8 cellular contexts compared by ENCODE assay signal in genomic region chr1:27300341-27301051, GRCh38. TPM values are rescaled to one million over a fixed set of nuclear protein-coding genes. Genes with fewer than 3 reads are reported as not detected.
A peak's percentile ranks its signal among the peaks of the same experiment; 100 is the strongest.
DNase-seq lines count a peak whose midpoint lies in the region; ATAC-seq and TF ChIP-seq lines count a peak whose summit lies in the region.

No MANE protein-coding gene starts in this region.

- peak; percentile 99 for TF ChIP-seq CTCF in chondrocyte (IDR thresholded peaks at IDR 0.05)

- peaks cover 0 to 8% (median 3%) of the 10 kb centered on the region in 4 donors for H3K4me1 Mint-ChIP-seq in CD4-positive, CD25-positive, alpha-beta regulatory T cell
- peaks cover 45% of the 10 kb centered on the region for H3K4me1 Mint-ChIP-seq in chondrocyte (ENCODE audit: low read depth)

- no peaks in the 10 kb centered on the region for H3K9me3 Mint-ChIP-seq in CD4-positive, CD25-positive, alpha-beta regulatory T cell
- no peaks in the 10 kb centered on the region for H3K9me3 Mint-ChIP-seq in chondrocyte (ENCODE audit: low read depth)

- H3K27ac Mint-ChIP-seq in CD4-positive, CD25-positive, alpha-beta regulatory T cell = no peak overlapping the region
- peak overlapping the region; percentile 93 for H3K27ac Mint-ChIP-seq in chondrocyte (ENCODE audit: unreplicated experiment)

- no peaks in the 10 kb centered on the region for H3K9me3 ChIP-seq in CD4-positive, CD25-positive, alpha-beta regulatory T cell (ENCODE audit: control insufficient read depth in 2 of 2, low read length in 2 of 2)

- no peak overlapping the region for H3K4me3 ChIP-seq in CD4-positive, CD25-positive, alpha-beta regulatory T cell (ENCODE audit: low read depth, low read length)

- H3K27ac ChIP-seq in CD4-positive, CD25-positive, alpha-beta regulatory T cell (ENCODE audit: insufficient read depth, low read length, poor library complexity, severe bottlenecking) = no peak overlapping the region

- H3K4me1 ChIP-seq in CD4-positive, CD25-positive, alpha-beta regulatory T cell (ENCODE audit: control insufficient read depth, insufficient read depth, low read length, poor library complexity, severe bottlenecking) = no peaks in the 10 kb centered on the region

- H3K36me3 ChIP-seq in CD4-positive, CD25-positive, alpha-beta regulatory T cell (ENCODE audit: control insufficient read depth, insufficient read depth, low read length) = peaks cover 75% of the 10 kb centered on the region

- H3K4me3 Mint-ChIP-seq in CD4-positive, CD25-positive, alpha-beta regulatory T cell = no peak overlapping the region
- H3K4me3 Mint-ChIP-seq in chondrocyte (ENCODE audit: unreplicated experiment) = no peak overlapping the region

- no peaks in the 10 kb centered on the region for H3K27me3 ChIP-seq in CD4-positive, CD25-positive, alpha-beta regulatory T cell (ENCODE audit: control insufficient read depth, insufficient read depth, low read length)

- H3K36me3 Mint-ChIP-seq in CD4-positive, CD25-positive, alpha-beta regulatory T cell = peaks cover 36% of the 10 kb centered on the region
- H3K36me3 Mint-ChIP-seq in chondrocyte (ENCODE audit: low read depth) = peaks cover 7% of the 10 kb centered on the region

- H3K27me3 Mint-ChIP-seq in CD4-positive, CD25-positive, alpha-beta regulatory T cell = no peaks in the 10 kb centered on the region
- H3K27me3 Mint-ChIP-seq in chondrocyte (ENCODE audit: low read depth) = no peaks in the 10 kb centered on the region

- peak; percentile 90 to 91 for ATAC-seq in CD4-positive, CD25-positive, alpha-beta regulatory T cell (ENCODE audit: low read depth in 2 of 2)
- ATAC-seq in HG02798 (IDR thresholded peaks at IDR 0.05; ENCODE audit: poor library complexity, unreplicated experiment) = peak; percentile 69

- peak; percentile 63 to 81 (median 79) for DNase-seq in CD4-positive, CD25-positive, alpha-beta regulatory T cell
- DNase-seq in NCI-H446 (lab: John Stamatoyannopoulos, UW) (peak; percentile 95 to 97), chondrocyte (ENCODE audit: low spot score) (peak; percentile 95), left kidney (ENCODE audit: low read depth, low spot score) (peak; percentile 94), NCI-H774 (lab: John Stamatoyannopoulos, UW) (no peak)
- peak; percentile 68 to 75 for DNase-seq in activated CD4-positive, alpha-beta T cell treated with anti-CD3 and anti-CD28 coated beads for 4 hours
- peak; percentile 42 to 64 (median 56) for DNase-seq in stimulated activated CD4-positive, alpha-beta T cell treated with anti-CD3 and anti-CD28 coated beads, Interleukin-1b, Interleukin-23, amount 100 ng/mL, for 24 hours (ENCODE audit: low read depth in 4 of 4, low spot score in 1 of 4)

RNA-seq across cellular contexts. Expression of gene TMEM222, which starts 21.5 kb away (rescaled TPM):
- 26.3 TPM for total RNA-seq in CD4-positive, CD25-positive, alpha-beta regulatory T cell
- polyA plus RNA-seq in CD4-positive, CD25-positive, alpha-beta regulatory T cell = 10 to 100 TPM; 59.9 to 71.2 (median 67.4) TPM
- 31.6 to 34.7 TPM (median 34.6 TPM) in 3 replicates for total RNA-seq in chondrocyte

RNA-seq across cellular contexts. Expression of gene SYTL1, which starts 41.3 kb away (rescaled TPM):
- total RNA-seq in CD4-positive, CD25-positive, alpha-beta regulatory T cell = 191 TPM
- 100 to 1,000 TPM in 3 of 4 donors, 10 to 100 TPM in 1; 91.0 to 138 (median 120) TPM for polyA plus RNA-seq in CD4-positive, CD25-positive, alpha-beta regulatory T cell
- 0.82 to 1.2 TPM (median 0.85 TPM) in 3 replicates for total RNA-seq in chondrocyte

Comparison
In these comparisons a context has a peak if more than half of its experiments do, and no peak if none do; other contexts are left out.
1. RNA of gene SYTL1, which starts 41.3 kb away (total RNA-seq): 191 TPM in CD4-positive, CD25-positive, alpha-beta regulatory T cell (single experiment); 0.82 to 1.2 TPM in chondrocyte; every median in the first group is over 10 times any median in the second.